ENCODE assay signal across 11 cellular contexts in genomic region chr7:94129443-94130140, GRCh38.
DNase-seq lines count a peak whose midpoint lies in the region; ATAC-seq, FAIRE-seq and TF ChIP-seq lines count a peak whose summit lies in the region.
"Had no signal": no experiment of that assay in that cellular context is flagged by ENCODE, and none has a peak within 500 bp of the region (broad histone marks: within the 10 kb centered on the region; RNA-seq: fewer than 3 reads in every experiment).

No MANE protein-coding gene starts in this region.

- no peak for ATAC-seq in activated CD8-positive, alpha-beta T cell treated with anti-CD3 and anti-CD28 coated beads, Interleukin-2, amount 10 ng/mL, durations not matched to agents 7 days and 5 days
- ATAC-seq in HG03097 (IDR thresholded peaks at IDR 0.05; ENCODE audit: low FRiP score, unreplicated experiment): no peak
- ATAC-seq: CD8-positive, alpha-beta T cell had no signal

- BruUV-seq in mammary epithelial cell (replicated peaks; lab: Mats Ljungman, UMichigan): no TSS peak

- no peak overlapping the region for H3K4me3 ChIP-seq in mammary epithelial cell (replicated peaks in 1 of 3; ENCODE audit: insufficient read depth in 1 of 3, low read depth in 2 of 3, low read length in 3 of 3)

- H3K27me3 ChIP-seq in mammary epithelial cell (ENCODE audit: insufficient read depth, low read length): peaks cover 10% of the 10 kb centered on the region

- no peaks in the 10 kb centered on the region for H3K9me3 Mint-ChIP-seq in activated naive CD4-positive, alpha-beta T cell treated with anti-CD3 and anti-CD28 coated beads for 36 hours
- no peaks in the 10 kb centered on the region for H3K9me3 Mint-ChIP-seq in activated CD8-positive, alpha-beta T cell treated with anti-CD3 and anti-CD28 coated beads, Interleukin-2, amount 10 ng/mL, durations not matched to agents 7 days and 5 days (ENCODE audit: insufficient read depth)
- H3K9me3 Mint-ChIP-seq: CD8-positive, alpha-beta T cell; central memory CD8-positive, alpha-beta T cell had no signal

- in situ Hi-C loops in mammary epithelial cell (cut with MboI; ENCODE audit: low sequenced_read_pairs in 2 of 2): no loop called here

- H3K4me1 Mint-ChIP-seq in activated naive CD4-positive, alpha-beta T cell treated with anti-CD3 and anti-CD28 coated beads for 36 hours (ENCODE audit: low read depth): no peaks in the 10 kb centered on the region
- no peaks in the 10 kb centered on the region for H3K4me1 Mint-ChIP-seq in activated CD8-positive, alpha-beta T cell treated with anti-CD3 and anti-CD28 coated beads, Interleukin-2, amount 10 ng/mL, durations not matched to agents 7 days and 5 days (ENCODE audit: low read depth)
- H3K4me1 Mint-ChIP-seq: central memory CD8-positive, alpha-beta T cell had no signal

- intact Hi-C loops in mammary epithelial cell (cut with micrococcal nuclease): loop anchor here (10.0 kb wide), 1 partner anchor 95 kb away; no protein-coding TSS in a partner anchor
- intact Hi-C loops in activated naive CD4-positive, alpha-beta T cell treated with anti-CD3 and anti-CD28 coated beads for 36 hours (cut with micrococcal nuclease): no loop called here

- H2AFZ ChIP-seq in mammary epithelial cell (ENCODE audit: low read depth, low read length): no peak overlapping the region

- H3K27ac ChIP-seq in mammary epithelial cell (ENCODE audit: insufficient read depth, low read depth, low read length): no peak overlapping the region

- H3K36me3 ChIP-seq in mammary epithelial cell (ENCODE audit: insufficient read depth, low read length): no peaks in the 10 kb centered on the region

- dilution Hi-C loops in mammary epithelial cell (cut with HindIII; ENCODE audit: low sequenced_read_pairs): no loop called here

- DNase-seq in AG08396 (ENCODE audit: low spot score) (peak; percentile 41), HTR-8/SVneo (ENCODE audit: insufficient read length, low spot score) (peak; percentile 51), mammary epithelial cell (peak; percentile 3), left kidney (ENCODE audit: low read depth, low spot score) (peak; percentile 46)
- no peak for DNase-seq in activated naive CD4-positive, alpha-beta T cell treated with anti-CD3 and anti-CD28 coated beads for 36 hours
- no peak for DNase-seq in activated effector memory CD4-positive, alpha-beta T cell treated with anti-CD3 and anti-CD28 coated beads, Interleukin-2, amount 50 U/mL, for 16 hours
- no peak for DNase-seq in activated CD8-positive, alpha-beta T cell treated with anti-CD3 and anti-CD28 coated beads, Interleukin-2, amount 10 ng/mL, durations not matched to agents 7 days and 5 days
- DNase-seq: CD8-positive, alpha-beta T cell; stimulated activated CD4-positive, alpha-beta T cell treated with anti-CD3 and anti-CD28 coated beads, Interleukin-2, amount 100 ng/mL, for 48 hours had no signal

- POLR2A ChIA-PET in activated CD8-positive, alpha-beta T cell treated with anti-CD3 and anti-CD28 coated beads, Interleukin-2, amount 10 ng/mL, durations not matched to agents 7 days and 5 days (lab: Charles Lee): no interaction called here

- no peak overlapping the region for H3K27ac Mint-ChIP-seq in activated naive CD4-positive, alpha-beta T cell treated with anti-CD3 and anti-CD28 coated beads for 36 hours
- no peak overlapping the region for H3K27ac Mint-ChIP-seq in activated CD8-positive, alpha-beta T cell treated with anti-CD3 and anti-CD28 coated beads, Interleukin-2, amount 10 ng/mL, durations not matched to agents 7 days and 5 days
- H3K27ac Mint-ChIP-seq: CD8-positive, alpha-beta T cell had no signal

- no peak for TF ChIP-seq CTCF in mammary epithelial cell (conservative IDR thresholded peaks at IDR 0.05 in 1 of 2, IDR thresholded peaks at IDR 0.05 in 1 of 2; ENCODE audit: extremely low read depth in 1 of 2, insufficient read depth in 1 of 2, low read depth in 1 of 2, low read length in 2 of 2)

- H3K36me3 Mint-ChIP-seq in activated naive CD4-positive, alpha-beta T cell treated with anti-CD3 and anti-CD28 coated beads for 36 hours (ENCODE audit: low read depth): no peaks in the 10 kb centered on the region
- H3K36me3 Mint-ChIP-seq in activated CD8-positive, alpha-beta T cell treated with anti-CD3 and anti-CD28 coated beads, Interleukin-2, amount 10 ng/mL, durations not matched to agents 7 days and 5 days (ENCODE audit: low read depth): no peaks in the 10 kb centered on the region
- H3K36me3 Mint-ChIP-seq: CD8-positive, alpha-beta T cell had no signal

- CTCF ChIA-PET in mammary epithelial cell (lab: Charles Lee; ENCODE audit: low non-redundant PET): no interaction called here
- CTCF ChIA-PET in activated naive CD4-positive, alpha-beta T cell treated with anti-CD3 and anti-CD28 coated beads for 36 hours (lab: Charles Lee): no interaction called here
- CTCF ChIA-PET in activated CD8-positive, alpha-beta T cell treated with anti-CD3 and anti-CD28 coated beads, Interleukin-2, amount 10 ng/mL, durations not matched to agents 7 days and 5 days (lab: Charles Lee): no interaction called here

- H3K4me1 ChIP-seq in mammary epithelial cell (ENCODE audit: insufficient read depth, low read length): no peaks in the 10 kb centered on the region

- FAIRE-seq in HTR-8/SVneo (lab: Jason Lieb, UNC): peak; percentile 28

- WGBS in mammary epithelial cell (ENCODE audit: low coverage, missing lambda C conversion rate): 70% methylated on average over 1 of the region's 1 CpG

- peaks cover 7% of the 10 kb centered on the region for H3K27me3 Mint-ChIP-seq in activated naive CD4-positive, alpha-beta T cell treated with anti-CD3 and anti-CD28 coated beads for 36 hours (ENCODE audit: low read depth)
- peaks cover 3% of the 10 kb centered on the region for H3K27me3 Mint-ChIP-seq in activated CD8-positive, alpha-beta T cell treated with anti-CD3 and anti-CD28 coated beads, Interleukin-2, amount 10 ng/mL, durations not matched to agents 7 days and 5 days (ENCODE audit: low read depth)

- H3K79me2 ChIP-seq in mammary epithelial cell (ENCODE audit: insufficient read depth, low read length): no peaks in the 10 kb centered on the region

- H4K20me1 ChIP-seq in mammary epithelial cell (ENCODE audit: insufficient read depth, low read length): no peaks in the 10 kb centered on the region

- no peaks in the 10 kb centered on the region for H3K9me3 ChIP-seq in mammary epithelial cell (replicated peaks; ENCODE audit: insufficient read depth, low read length)

- no peak overlapping the region for H3K9ac ChIP-seq in mammary epithelial cell (ENCODE audit: insufficient read depth, low read length)

- H3K4me3 Mint-ChIP-seq in activated naive CD4-positive, alpha-beta T cell treated with anti-CD3 and anti-CD28 coated beads for 36 hours: no peak overlapping the region
- no peak overlapping the region for H3K4me3 Mint-ChIP-seq in activated CD8-positive, alpha-beta T cell treated with anti-CD3 and anti-CD28 coated beads, Interleukin-2, amount 10 ng/mL, durations not matched to agents 7 days and 5 days
- H3K4me3 Mint-ChIP-seq: CD8-positive, alpha-beta T cell; central memory CD8-positive, alpha-beta T cell had no signal

- H3K4me2 ChIP-seq in mammary epithelial cell (ENCODE audit: insufficient read depth, low read depth, low read length): no peak overlapping the region

Comparison
In these comparisons a context has a peak if more than half of its experiments do, and no peak if none do; other contexts are left out.
1. DNase-seq: peak in AG08396 (single experiment), HTR-8/SVneo (single experiment), mammary epithelial cell (single experiment) and left kidney (single experiment); none in activated naive CD4-positive, alpha-beta T cell treated with anti-CD3 and anti-CD28 coated beads for 36 hours (single experiment), activated effector memory CD4-positive, alpha-beta T cell treated with anti-CD3 and anti-CD28 coated beads, Interleukin-2, amount 50 U/mL, for 16 hours (single experiment) and activated CD8-positive, alpha-beta T cell treated with anti-CD3 and anti-CD28 coated beads, Interleukin-2, amount 10 ng/mL, durations not matched to agents 7 days and 5 days (single experiment).